In genomic region chr19:49851456-49852259, GRCh38 we compare ENCODE assay signal across 8 cellular contexts. TPM values are rescaled to one million over a fixed set of nuclear protein-coding genes. Genes with fewer than 3 reads are reported as not detected.
DNase-seq lines count a peak whose midpoint lies in the region; TF ChIP-seq lines count a peak whose summit lies in the region.

No MANE protein-coding gene starts in this region.

- no peak overlapping the region for H2AFZ ChIP-seq in Loucy (ENCODE audit: low read length)

- peaks cover 37% of the 10 kb centered on the region for H3K79me2 ChIP-seq in Loucy (ENCODE audit: insufficient read depth, low read length)

- DNase-seq in NCI-H1436 (lab: John Stamatoyannopoulos, UW) (peak; percentile 66), NCI-H1436 treated with DMSO at 0.1 percent for 48 hours (lab: John Stamatoyannopoulos, UW) (no peak), left ventricle myocardium inferior (no peak), retinal pigment epithelial cell (ENCODE audit: low read depth) (no peak), dedifferentiated amniotic fluid mesenchymal stem cell (ENCODE audit: extremely low spot score) (no peak), NCI-H446 treated with DMSO at 0.1 percent for 48 hours (lab: John Stamatoyannopoulos, UW) (no peak)
- DNase-seq in activated naive CD4-positive, alpha-beta T cell treated with anti-CD3 and anti-CD28 coated beads for 36 hours: peak; percentile 35

- peak overlapping the region; percentile 99 for H3K27ac ChIP-seq in left ventricle myocardium inferior (replicated peaks)

- H3K9me3 Mint-ChIP-seq in activated naive CD4-positive, alpha-beta T cell treated with anti-CD3 and anti-CD28 coated beads for 36 hours: peaks cover 12% of the 10 kb centered on the region

- H3K4me2 ChIP-seq in Loucy (ENCODE audit: low read depth, low read length, poor library complexity, severe bottlenecking): peak overlapping the region; percentile 95

- 0 out of 2 replicates have a peak, but pooled peaks cover 3% of the 10 kb centered on the region for H3F3A ChIP-seq in Loucy (ENCODE audit: low read depth)

- peaks cover 42% of the 10 kb centered on the region for H4K20me1 ChIP-seq in Loucy (ENCODE audit: insufficient read depth, low read length, poor library complexity, severe bottlenecking)

- peaks cover 14% of the 10 kb centered on the region; the same call in 1 of the 2 replicates for H3K36me3 ChIP-seq in Loucy (ENCODE audit: insufficient read depth, low read length)
- peaks cover 22% of the 10 kb centered on the region for H3K36me3 ChIP-seq in left ventricle myocardium inferior

- H3K27me3 Mint-ChIP-seq in activated naive CD4-positive, alpha-beta T cell treated with anti-CD3 and anti-CD28 coated beads for 36 hours (ENCODE audit: low read depth): no peaks in the 10 kb centered on the region

- peak overlapping the region; percentile 32 for H3K27ac Mint-ChIP-seq in activated naive CD4-positive, alpha-beta T cell treated with anti-CD3 and anti-CD28 coated beads for 36 hours

- peak overlapping the region; percentile 71 for H3K4me3 Mint-ChIP-seq in activated naive CD4-positive, alpha-beta T cell treated with anti-CD3 and anti-CD28 coated beads for 36 hours

- intact Hi-C loops in activated naive CD4-positive, alpha-beta T cell treated with anti-CD3 and anti-CD28 coated beads for 36 hours (cut with micrococcal nuclease): loop anchor here (2.0 to 5.0 kb wide), 2 partner anchors 39 to 259 kb away; partner anchors contain the start of genes FUZ and PRR12
- intact Hi-C loops in left ventricle myocardium inferior (cut with micrococcal nuclease): no loop called here

- H3K4me3 ChIP-seq in Loucy (ENCODE audit: low read length, poor library complexity, severe bottlenecking) (peak overlapping the region; percentile 99), left ventricle myocardium inferior (peak overlapping the region; percentile 85), retinal pigment epithelial cell (ENCODE audit: low read length) (peak overlapping the region; percentile 87)

- H3K4me1 ChIP-seq in Loucy (ENCODE audit: insufficient read depth, low read length, poor library complexity, severe bottlenecking): peaks cover 32% of the 10 kb centered on the region
- peaks cover 45% of the 10 kb centered on the region for H3K4me1 ChIP-seq in left ventricle myocardium inferior

- H3K4me1 Mint-ChIP-seq in activated naive CD4-positive, alpha-beta T cell treated with anti-CD3 and anti-CD28 coated beads for 36 hours (ENCODE audit: low read depth): peaks cover 42% of the 10 kb centered on the region

- no peaks in the 10 kb centered on the region for H3K36me3 Mint-ChIP-seq in activated naive CD4-positive, alpha-beta T cell treated with anti-CD3 and anti-CD28 coated beads for 36 hours (ENCODE audit: low read depth)

- H3K9me3 ChIP-seq in Loucy (ENCODE audit: insufficient read depth, low read depth, low read length) (no peaks in the 10 kb centered on the region), left ventricle myocardium inferior (replicated peaks) (peaks cover 5% of the 10 kb centered on the region)

- H3K9me2 ChIP-seq in Loucy (replicated peaks; ENCODE audit: low read depth, low read length): no peaks in the 10 kb centered on the region

- H3K27me3 ChIP-seq in Loucy (ENCODE audit: insufficient read depth, low read length, poor library complexity, severe bottlenecking): no peaks in the 10 kb centered on the region
- no peaks in the 10 kb centered on the region for H3K27me3 ChIP-seq in left ventricle myocardium inferior (ENCODE audit: low read depth)

- H3K9ac ChIP-seq in Loucy (ENCODE audit: low read depth, low read length, poor library complexity, severe bottlenecking): peak overlapping the region; percentile 68

- CTCF ChIA-PET in activated naive CD4-positive, alpha-beta T cell treated with anti-CD3 and anti-CD28 coated beads for 36 hours (lab: Charles Lee): no interaction called here

- no peak for TF ChIP-seq CTCF in Loucy (conservative IDR thresholded peaks at IDR 0.05; ENCODE audit: low read length)
- TF ChIP-seq CTCF in left ventricle myocardium inferior (IDR thresholded peaks at IDR 0.05; ENCODE audit: borderline replicate concordance): no peak
- TF ChIP-seq CTCF in retinal pigment epithelial cell (conservative IDR thresholded peaks at IDR 0.05; ENCODE audit: low read depth, low read length): no peak

RNA-seq across cellular contexts. Expression of gene PTOV1, which starts 0.7 kb away (rescaled TPM):
- total RNA-seq in activated naive CD4-positive, alpha-beta T cell treated with anti-CD3 and anti-CD28 coated beads for 36 hours: 10 to 100 TPM; 66.0 to 68.0 TPM
- 104 TPM for total RNA-seq in left ventricle myocardium inferior

RNA-seq across cellular contexts. Expression of gene PNKP, which starts 15.7 kb away (rescaled TPM):
- total RNA-seq in activated naive CD4-positive, alpha-beta T cell treated with anti-CD3 and anti-CD28 coated beads for 36 hours: 10 to 100 TPM; 64.4 to 65.9 TPM
- 45.1 TPM for total RNA-seq in left ventricle myocardium inferior

RNA-seq across cellular contexts. Expression of gene AKT1S1, which starts 25.5 kb away (rescaled TPM):
- 10 to 100 TPM; 13.3 to 14.2 TPM for total RNA-seq in activated naive CD4-positive, alpha-beta T cell treated with anti-CD3 and anti-CD28 coated beads for 36 hours
- total RNA-seq in left ventricle myocardium inferior: 36.0 TPM

RNA-seq across cellular contexts. Expression of gene TBC1D17, which starts 25.8 kb away (rescaled TPM):
- total RNA-seq in activated naive CD4-positive, alpha-beta T cell treated with anti-CD3 and anti-CD28 coated beads for 36 hours: 10 to 100 TPM; 29.8 to 32.4 TPM
- 47.5 TPM for total RNA-seq in left ventricle myocardium inferior

RNA-seq across cellular contexts. Expression of gene MED25, which starts 33.6 kb away (rescaled TPM):
- 10 to 100 TPM; 32.4 to 39.2 TPM for total RNA-seq in activated naive CD4-positive, alpha-beta T cell treated with anti-CD3 and anti-CD28 coated beads for 36 hours
- 65.8 TPM for total RNA-seq in left ventricle myocardium inferior

Comparison
In these comparisons a context has a peak if more than half of its experiments do, and no peak if none do; other contexts are left out.
1. DNase-seq: peak in NCI-H1436 (single experiment) and activated naive CD4-positive, alpha-beta T cell treated with anti-CD3 and anti-CD28 coated beads for 36 hours (single experiment); none in NCI-H1436 treated with DMSO at 0.1 percent for 48 hours (single experiment), left ventricle myocardium inferior (single experiment), retinal pigment epithelial cell (single experiment), dedifferentiated amniotic fluid mesenchymal stem cell (single experiment) and NCI-H446 treated with DMSO at 0.1 percent for 48 hours (single experiment).
2. Peak in every context shown above with its lines, with median percentiles within 50 percentile points of each other: H3K4me3 ChIP-seq.